Comparison of ENCODE assay signal across 15 cellular contexts in the genomic region with DNA sequence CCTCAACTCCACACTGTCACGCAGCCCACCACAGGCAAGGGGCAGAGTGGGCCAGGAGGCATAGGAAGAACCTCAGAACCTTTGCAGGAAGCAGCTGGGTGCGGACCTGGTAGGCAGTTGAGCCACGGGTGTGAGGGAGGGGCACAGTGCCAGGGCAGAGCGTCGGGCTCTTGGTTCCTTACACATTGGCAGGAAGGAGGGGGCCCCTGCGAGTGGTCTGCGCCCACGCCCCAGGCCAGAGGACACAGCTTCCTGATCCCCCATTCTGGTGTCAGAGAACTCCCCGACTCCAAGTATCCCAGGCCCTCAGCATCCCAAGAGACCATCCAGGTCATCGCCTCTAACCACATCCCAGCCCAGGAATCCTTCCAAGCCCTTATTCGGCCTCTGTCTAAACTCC.
DNase-seq lines count a peak whose midpoint lies in the region; ATAC-seq and TF ChIP-seq lines count a peak whose summit lies in the region.
"Had no signal": no experiment of that assay in that cellular context is flagged by ENCODE, and none has a peak within 500 bp of the region (broad histone marks: within the 10 kb centered on the region; RNA-seq: fewer than 3 reads in every experiment).

No MANE protein-coding gene starts in this region.

- intact Hi-C loops in heart right ventricle (cut with DNase I) (loop anchor here in 7 of 10 donors (5.0 to 10.0 kb wide), 7 partner anchors 34 to 149 kb away; no protein-coding TSS in a partner anchor), ovary (cut with DNase I) (loop anchor here in 1 of 4 donors (5.0 kb wide), 1 partner anchor 36 kb away; no protein-coding TSS in a partner anchor), upper lobe of right lung (cut with DNase I) (no loop called here)

- H3K27ac ChIP-seq in heart right ventricle, result peak overlapping the region; percentile 84 to 99 (median 96)
- H3K27ac ChIP-seq in ovary, result peak overlapping the region in 1 of 2 donors; percentile 68
- H3K27ac ChIP-seq in upper lobe of right lung, result peak overlapping the region; percentile 91
- H3K27ac ChIP-seq: 22Rv1 had no signal

- no peaks in the 10 kb centered on the region for H3K27me3 ChIP-seq in heart right ventricle
- H3K27me3 ChIP-seq in ovary, result no peaks in the 10 kb centered on the region
- H3K27me3 ChIP-seq in upper lobe of right lung, result no peaks in the 10 kb centered on the region

- TF ChIP-seq EP300 in ovary (IDR thresholded peaks at IDR 0.05), result no peak

- H3K36me3 ChIP-seq in heart right ventricle (peaks cover 0 to 16% (median 0%) of the 10 kb centered on the region in 9 donors), ovary (no peaks in the 10 kb centered on the region), upper lobe of right lung (no peaks in the 10 kb centered on the region)
- H3K36me3 ChIP-seq: HAP-1 had no signal

- ATAC-seq in heart right ventricle (no peak), upper lobe of right lung (no peak)
- ATAC-seq: T-helper 17 cell had no signal

- peaks cover 42 to 85% (median 76%) of the 10 kb centered on the region in 9 donors for H3K4me1 ChIP-seq in heart right ventricle
- peaks cover 31% of the 10 kb centered on the region for H3K4me1 ChIP-seq in ovary (ENCODE audit: insufficient read depth)
- H3K4me1 ChIP-seq in upper lobe of right lung, result peaks cover 36% of the 10 kb centered on the region
- H3K4me1 ChIP-seq: HAP-1 had no signal

- DNase-seq in NCI-H510A treated with DMSO at 0.1 percent for 48 hours (lab: John Stamatoyannopoulos, UW) (peak; percentile 17), NCI-H510A (lab: John Stamatoyannopoulos, UW) (no peak), heart right ventricle (peak in 1 of 2 donors; percentile 63), ovary (peak in 3 of 5 donors; percentile 29 to 49 (median 41)), upper lobe of right lung (peak; percentile 73), dedifferentiated amniotic fluid mesenchymal stem cell (ENCODE audit: extremely low spot score) (no peak), NCI-H1092 treated with DMSO at 0.1 percent for 48 hours (lab: John Stamatoyannopoulos, UW) (no peak), germinal center (ENCODE audit: low spot score) (no peak)
- DNase-seq: activated naive CD4-positive, alpha-beta T cell treated with anti-CD3 and anti-CD28 coated beads, Interleukin-2, amount 10 ng/mL, durations not matched to agents 7 days and 5 days; effector CD8-positive, alpha-beta T cell; naive B cell; NCI-H2081; T-helper 17 cell had no signal

- peak overlapping the region; percentile 54 to 98 (median 79) for H3K4me3 ChIP-seq in heart right ventricle
- H3K4me3 ChIP-seq in ovary, result peak overlapping the region; percentile 50
- H3K4me3 ChIP-seq in upper lobe of right lung, result peak overlapping the region; percentile 86
- H3K4me3 ChIP-seq: HAP-1 had no signal

- no peak for TF ChIP-seq CTCF in heart right ventricle (IDR thresholded peaks at IDR 0.05)
- TF ChIP-seq CTCF in ovary (IDR thresholded peaks at IDR 0.05), result no peak
- TF ChIP-seq CTCF in upper lobe of right lung (IDR thresholded peaks at IDR 0.05), result no peak

- TF ChIP-seq POLR2A in ovary (IDR thresholded peaks at IDR 0.05), result no peak

- 12 to 14% methylated on average over 10 to 11 of the region's 11 CpGs for WGBS in heart right ventricle, 2 donors
- 32 to 53% (median 49%) methylated on average over 11 of the region's 11 CpGs for WGBS in ovary, 3 donors

- H3K9me3 ChIP-seq in heart right ventricle (no peaks in the 10 kb centered on the region), ovary (no peaks in the 10 kb centered on the region), upper lobe of right lung (no peaks in the 10 kb centered on the region)
- H3K9me3 ChIP-seq: HAP-1 had no signal

Comparison
In these comparisons a context has a peak if more than half of its experiments do, and no peak if none do; other contexts are left out.
1. DNase-seq: peak in NCI-H510A treated with DMSO at 0.1 percent for 48 hours (single experiment), ovary (3 of 5) and upper lobe of right lung (single experiment); none in NCI-H510A (single experiment), dedifferentiated amniotic fluid mesenchymal stem cell (single experiment), NCI-H1092 treated with DMSO at 0.1 percent for 48 hours (single experiment) and germinal center (single experiment).
2. Peak in every context shown above with its lines, with median percentiles within 50 percentile points of each other: H3K4me3 ChIP-seq.